Comparison of ENCODE assay signal across 24 cellular contexts in genomic region chr20:36682311-36682710, GRCh38. TPM values are rescaled to one million over a fixed set of nuclear protein-coding genes. Genes with fewer than 3 reads are reported as not detected.
DNase-seq lines count a peak whose midpoint lies in the region; ATAC-seq, FAIRE-seq and TF ChIP-seq lines count a peak whose summit lies in the region.
"Had no signal": no experiment of that assay in that cellular context is flagged by ENCODE, and none has a peak within 500 bp of the region (broad histone marks: within the 10 kb centered on the region; RNA-seq: fewer than 3 reads in every experiment).

No MANE protein-coding gene starts in this region.

- H3K4ac ChIP-seq in neuronal stem cell (ENCODE audit: low read length): no peak overlapping the region

- H2BK12ac ChIP-seq in neuronal stem cell (ENCODE audit: low read length): no peak overlapping the region

- no peak overlapping the region for H2BK120ac ChIP-seq in neuronal stem cell (ENCODE audit: low read depth, low read length)

- no peaks in the 10 kb centered on the region for H3K79me1 ChIP-seq in neuronal stem cell (ENCODE audit: low read depth, low read length)

- H3K36me3 ChIP-seq in WERI-Rb-1: peaks cover 33% of the 10 kb centered on the region
- peaks cover 0 to 25% of the 10 kb centered on the region in 2 donors for H3K36me3 ChIP-seq in neuronal stem cell (replicated peaks in 1 of 2; ENCODE audit: control insufficient read depth in 2 of 2, insufficient read depth in 2 of 2, low read length in 2 of 2)
- peaks cover 0 to 100% (median 83%) of the 10 kb centered on the region in 9 donors for H3K36me3 ChIP-seq in heart left ventricle

- no CpG with 5 or more reads among the region's 1 CpG for WGBS in neuronal stem cell (ENCODE audit: extremely low coverage in 2 of 2, insufficient read length in 2 of 2, insufficient replicate concordance in 1 of 2), 2 donors
- 78 to 92% (median 87%) methylated on average over 1 of the region's 1 CpG for WGBS in heart left ventricle, 4 donors

- no peak overlapping the region for H2AK5ac ChIP-seq in neuronal stem cell (ENCODE audit: low read depth, low read length)

- DNase-seq in D721Med (ENCODE audit: insufficient read length, low spot score): peak; percentile 55
- DNase-seq in HTR-8/SVneo (ENCODE audit: insufficient read length, low spot score): no peak
- DNase-seq in WERI-Rb-1: peak; percentile 60
- no peak for DNase-seq in neuronal stem cell (ENCODE audit: low spot score)
- DNase-seq in NCI-H524 treated with DMSO at 0.1 percent for 48 hours (lab: John Stamatoyannopoulos, UW): no peak
- no peak for DNase-seq in effector CD8-positive, alpha-beta T cell (lab: John Stamatoyannopoulos, UW)
- no peak for DNase-seq in heart left ventricle
- DNase-seq: 8988T; ACHN; BE2C; C1 segment of cervical spinal cord; CD4-positive, alpha-beta memory T cell; CD4-positive, CD25-positive, alpha-beta regulatory T cell; CD8-positive, alpha-beta memory T cell; COR-L47; DMS79 treated with DMSO at 0.1 percent for 48 hours; GF-D8 had no signal

- no peak overlapping the region for H4K91ac ChIP-seq in neuronal stem cell (ENCODE audit: low read depth, low read length, poor library complexity)

- H3K4me2 ChIP-seq in neuronal stem cell (ENCODE audit: insufficient read depth, low read length, poor library complexity, severe bottlenecking): no peak overlapping the region
- H3K4me2 ChIP-seq: BLaER1 had no signal

- H3K4me3 ChIP-seq in WERI-Rb-1 (ENCODE audit: low read depth, low read length) (no peak overlapping the region), neuronal stem cell (ENCODE audit: low read length in 2 of 2) (no peak overlapping the region), heart left ventricle (no peak overlapping the region)
- H3K4me3 ChIP-seq: BLaER1 had no signal

- peak overlapping the region; percentile 44 for H3K9ac ChIP-seq in neuronal stem cell (ENCODE audit: low read depth, low read length, poor library complexity)
- H3K9ac ChIP-seq: BLaER1 had no signal

- H3K4me1 ChIP-seq in neuronal stem cell (ENCODE audit: control insufficient read depth in 2 of 2, insufficient read depth in 1 of 2, low read depth in 1 of 2, low read length in 2 of 2) (peaks cover 0 to 2% of the 10 kb centered on the region in 2 donors), heart left ventricle (peaks cover 0 to 10% (median 0%) of the 10 kb centered on the region in 12 donors)
- H3K4me1 ChIP-seq: BE2C had no signal

- H3K27me3 ChIP-seq in WERI-Rb-1 (ENCODE audit: insufficient read depth, low read depth, severe bottlenecking) (no peaks in the 10 kb centered on the region), neuronal stem cell (ENCODE audit: control insufficient read depth in 3 of 3, insufficient read depth in 3 of 3, low read depth in 1 of 3, low read length in 3 of 3) (no peaks in the 10 kb centered on the region), heart left ventricle (no peaks in the 10 kb centered on the region)
- H3K27me3 ChIP-seq: BE2C, BLaER1 had no signal

- H3K18ac ChIP-seq in neuronal stem cell (ENCODE audit: low read length): no peak overlapping the region

- H3K14ac ChIP-seq in neuronal stem cell (ENCODE audit: low read length): no peak overlapping the region

- no peak overlapping the region for H4K8ac ChIP-seq in neuronal stem cell (ENCODE audit: low read depth, low read length)

- intact Hi-C loops in heart left ventricle (cut with DNase I): loop anchor here in 1 of 10 donors (10.0 kb wide), 1 partner anchor 58 kb away; no protein-coding TSS in a partner anchor

- no peak overlapping the region for H2AFZ ChIP-seq in neuronal stem cell (ENCODE audit: low read length)

- H3K9me3 ChIP-seq in WERI-Rb-1 (ENCODE audit: severe bottlenecking) (no peaks in the 10 kb centered on the region), neuronal stem cell (replicated peaks in 1 of 2; ENCODE audit: control insufficient read depth in 2 of 2, insufficient read depth in 1 of 2, low read depth in 1 of 2, low read length in 2 of 2) (no peaks in the 10 kb centered on the region), heart left ventricle (no peaks in the 10 kb centered on the region)
- H3K9me3 ChIP-seq: BE2C had no signal

- H3K23ac ChIP-seq in neuronal stem cell (ENCODE audit: low read depth, low read length, poor library complexity): no peak overlapping the region

- no peak overlapping the region for H2BK15ac ChIP-seq in neuronal stem cell (ENCODE audit: low read length)

- peak overlapping the region; percentile 5 for H3K27ac ChIP-seq in WERI-Rb-1
- no peak overlapping the region for H3K27ac ChIP-seq in neuronal stem cell (replicated peaks; ENCODE audit: low read length)
- no peak overlapping the region for H3K27ac ChIP-seq in heart left ventricle
- H3K27ac ChIP-seq: BLaER1 had no signal

- no peak overlapping the region for H2BK5ac ChIP-seq in neuronal stem cell (ENCODE audit: low read length)

- FAIRE-seq in D721Med (lab: Jason Lieb, UNC) (peak; percentile 86), HTR-8/SVneo (lab: Jason Lieb, UNC) (peak; percentile 72)
- FAIRE-seq: A204.1, G401.6, GM12891, GM19239 had no signal

- no peak for ATAC-seq in heart left ventricle

- no peak for TF ChIP-seq CTCF in D721Med (IDR thresholded peaks at IDR 0.05; ENCODE audit: insufficient read depth, missing control alignments)
- TF ChIP-seq CTCF in WERI-Rb-1 (IDR thresholded peaks at IDR 0.05; ENCODE audit: low read depth, low read length): no peak
- TF ChIP-seq CTCF in heart left ventricle (IDR thresholded peaks at IDR 0.05): no peak

- TF ChIP-seq POLR2A in heart left ventricle (IDR thresholded peaks at IDR 0.05): no peak

RNA-seq across cellular contexts. Expression of gene SLA2, which starts 36.3 kb away (rescaled TPM):
- polyA plus RNA-seq in neuronal stem cell (2013, experiment 1 of 2): 0.10 TPM
- 0.08 TPM for polyA plus RNA-seq in neuronal stem cell (2013, experiment 2 of 2)
- total RNA-seq in heart left ventricle: 1 to 10 TPM in 2 of 9 donors, under 1 TPM in 7; 0.14 to 3.0 (median 0.38) TPM
- under 1 TPM; 0.14 to 0.30 TPM for polyA plus RNA-seq in heart left ventricle
- total RNA-seq: A673 had no signal
- polyA plus RNA-seq: AG04450 had no signal

Comparison
In these comparisons a context has a peak if more than half of its experiments do, and no peak if none do; other contexts are left out.
1. DNase-seq: peak in D721Med (single experiment) and WERI-Rb-1 (single experiment); none in HTR-8/SVneo (single experiment), neuronal stem cell (single experiment), NCI-H524 treated with DMSO at 0.1 percent for 48 hours (single experiment), effector CD8-positive, alpha-beta T cell (single experiment) and heart left ventricle (0 of 5).